In genomic region chr11:33544593-33545373, GRCh38 we compare ENCODE assay signal across 22 cellular contexts.
"Had no signal": no experiment of that assay in that cellular context is flagged by ENCODE, and none has a peak within 500 bp of the region (broad histone marks: within the 10 kb centered on the region; RNA-seq: fewer than 3 reads in every experiment).

No MANE protein-coding gene starts in this region.

- H3K4me3 ChIP-seq: breast epithelium, esophagus squamous epithelium, gastroesophageal sphincter, heart left ventricle, spleen, testis had no signal

- H3K36me3 Mint-ChIP-seq: activated CD4-positive, alpha-beta memory T cell treated with anti-CD3 and anti-CD28 coated beads for 36 hours; activated naive CD8-positive, alpha-beta T cell treated with anti-CD3 and anti-CD28 coated beads for 36 hours had no signal

- H3K4me1 Mint-ChIP-seq: activated naive CD8-positive, alpha-beta T cell treated with anti-CD3 and anti-CD28 coated beads for 36 hours; central memory CD8-positive, alpha-beta T cell; nephron had no signal

- H3K27ac Mint-ChIP-seq: activated CD4-positive, alpha-beta memory T cell treated with anti-CD3 and anti-CD28 coated beads for 36 hours; activated naive CD8-positive, alpha-beta T cell treated with anti-CD3 and anti-CD28 coated beads for 36 hours; effector memory CD8-positive, alpha-beta T cell; nephron; type B pancreatic cell had no signal

- H3K9me3 Mint-ChIP-seq: activated CD4-positive, alpha-beta memory T cell treated with anti-CD3 and anti-CD28 coated beads for 36 hours; activated naive CD8-positive, alpha-beta T cell treated with anti-CD3 and anti-CD28 coated beads for 36 hours; central memory CD8-positive, alpha-beta T cell; effector memory CD8-positive, alpha-beta T cell; nephron; type B pancreatic cell had no signal

- DNase-seq: activated CD4-positive, alpha-beta memory T cell treated with anti-CD3 and anti-CD28 coated beads for 36 hours; activated CD4-positive, alpha-beta T cell treated with anti-CD3 and anti-CD28 coated beads for 48 hours; activated naive CD4-positive, alpha-beta T cell treated with Interleukin-2 at 50 U/mL for 16 hours; activated naive CD8-positive, alpha-beta T cell treated with anti-CD3 and anti-CD28 coated beads for 36 hours; activated T-cell treated with anti-CD3 and anti-CD28 coated beads, Interleukin-2, amount 50 U/mL, for 48 hours; effector memory CD8-positive, alpha-beta T cell; esophagus squamous epithelium; heart left ventricle; left cardiac atrium; occipital lobe; posterior cingulate gyrus; spleen; stimulated activated CD4-positive, alpha-beta T cell treated with anti-CD3 and anti-CD28 coated beads, Interleukin-4, amount 100 ng/mL, for 1 hour; stimulated activated naive CD4-positive, alpha-beta T cell; T-helper 2 cell; testis had no signal

- H3K27ac ChIP-seq: breast epithelium, esophagus squamous epithelium, gastroesophageal sphincter, heart left ventricle, spleen, testis had no signal

- H3K36me3 ChIP-seq: breast epithelium, esophagus squamous epithelium, gastroesophageal sphincter, heart left ventricle, spleen had no signal

- H3K27me3 ChIP-seq: breast epithelium, testis had no signal

- H3K9me3 ChIP-seq: breast epithelium, esophagus squamous epithelium, gastroesophageal sphincter, heart left ventricle, spleen, testis had no signal

- ATAC-seq: effector memory CD8-positive, alpha-beta T cell; gastroesophageal sphincter; heart left ventricle; left cardiac atrium; sciatic nerve had no signal

- H3K4me1 ChIP-seq: esophagus squamous epithelium, gastroesophageal sphincter, testis had no signal

- H3K4me3 Mint-ChIP-seq: activated CD4-positive, alpha-beta memory T cell treated with anti-CD3 and anti-CD28 coated beads for 36 hours; activated naive CD8-positive, alpha-beta T cell treated with anti-CD3 and anti-CD28 coated beads for 36 hours; central memory CD8-positive, alpha-beta T cell; effector memory CD8-positive, alpha-beta T cell; nephron; type B pancreatic cell had no signal
